ENCODE assay signal across 9 cellular contexts in the genomic region with DNA sequence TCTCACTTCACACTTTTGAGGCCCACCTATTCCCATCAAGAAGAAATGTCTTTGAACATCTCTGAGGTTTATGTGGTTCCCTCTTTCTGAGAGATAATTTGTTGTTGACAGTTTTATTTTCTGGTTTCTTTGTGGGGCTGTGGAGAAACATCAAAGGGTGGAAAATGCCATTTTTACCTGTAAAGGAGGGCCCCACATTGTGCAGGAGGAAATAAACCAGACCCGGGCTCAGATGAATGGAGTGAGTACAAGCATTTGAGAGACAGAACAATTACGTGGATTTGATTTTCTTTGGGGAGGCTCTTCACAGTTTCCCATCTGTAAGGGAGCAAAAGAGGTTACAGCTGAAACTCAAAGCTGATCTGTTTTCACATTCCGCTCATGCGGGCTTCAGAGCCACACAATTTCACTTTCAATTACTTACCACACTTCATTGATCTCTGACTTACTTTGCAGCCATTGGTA. TPM values are rescaled to one million over a fixed set of nuclear protein-coding genes. Genes with fewer than 3 reads are reported as not detected.
DNase-seq lines count a peak whose midpoint lies in the region; ATAC-seq and TF ChIP-seq lines count a peak whose summit lies in the region.
"Had no signal": no experiment of that assay in that cellular context is flagged by ENCODE, and none has a peak within 500 bp of the region (broad histone marks: within the 10 kb centered on the region; RNA-seq: fewer than 3 reads in every experiment).

No MANE protein-coding gene starts in this region.

- no peak overlapping the region for H2BK120ac ChIP-seq in mesenchymal stem cell (ENCODE audit: low read depth, low read length)

- no peak overlapping the region for H3K4ac ChIP-seq in mesenchymal stem cell (ENCODE audit: low read depth in 1 of 2, low read length in 2 of 2)

- H3K4me1 ChIP-seq in mesenchymal stem cell (ENCODE audit: control insufficient read depth, insufficient read depth, low read depth, low read length) (peaks cover 7% of the 10 kb centered on the region), esophagus muscularis mucosa (peaks cover 73 to 88% (median 81%) of the 10 kb centered on the region in 4 donors), hepatocyte (ENCODE audit: insufficient read depth) (no peaks in the 10 kb centered on the region)

- H2BK15ac ChIP-seq in mesenchymal stem cell (ENCODE audit: low read depth, poor library complexity, severe bottlenecking): no peak overlapping the region

- ATAC-seq in GM18867 (IDR thresholded peaks at IDR 0.05; ENCODE audit: unreplicated experiment) (peak; percentile 78), GM21515 (IDR thresholded peaks at IDR 0.05; ENCODE audit: unreplicated experiment) (peak; percentile 90), HG03469 (IDR thresholded peaks at IDR 0.05; ENCODE audit: unreplicated experiment) (peak; percentile 70)

- no peak for TF ChIP-seq CTCF in esophagus muscularis mucosa (IDR thresholded peaks at IDR 0.05)
- no peak for TF ChIP-seq CTCF in hepatocyte (IDR thresholded peaks at IDR 0.05; ENCODE audit: poor library complexity)

- H3K27ac ChIP-seq in mesenchymal stem cell (ENCODE audit: low read length, poor library complexity, severe bottlenecking): no peak overlapping the region
- peak overlapping the region in 2 of 4 donors; percentile 50 to 96 for H3K27ac ChIP-seq in esophagus muscularis mucosa (replicated peaks in 1 of 4)
- H3K27ac ChIP-seq in hepatocyte: no peak overlapping the region

- H3K4me2 ChIP-seq in mesenchymal stem cell (ENCODE audit: low read length, poor library complexity, severe bottlenecking) (no peak overlapping the region), hepatocyte (no peak overlapping the region)

- H3K36me3 ChIP-seq in mesenchymal stem cell (ENCODE audit: control insufficient read depth in 1 of 2, insufficient read depth in 2 of 2, low read depth in 1 of 2, low read length in 2 of 2) (peaks cover 31 to 55% of the 10 kb centered on the region in 2 experiments), esophagus muscularis mucosa (peaks cover 6 to 38% (median 30%) of the 10 kb centered on the region in 4 donors), hepatocyte (replicated peaks; ENCODE audit: insufficient read depth, low read depth) (no peaks in the 10 kb centered on the region)

- peak overlapping the region; percentile 41 for H3K9ac ChIP-seq in mesenchymal stem cell (ENCODE audit: low read length)

- no peak overlapping the region for H3K18ac ChIP-seq in mesenchymal stem cell (ENCODE audit: low read depth in 1 of 2, low read length in 2 of 2)

- no peaks in the 10 kb centered on the region for H4K20me1 ChIP-seq in hepatocyte (ENCODE audit: insufficient read depth, poor library complexity, severe bottlenecking)

- H2BK5ac ChIP-seq in mesenchymal stem cell (ENCODE audit: low read depth, low read length, poor library complexity, severe bottlenecking): no peak overlapping the region

- H2AFZ ChIP-seq in mesenchymal stem cell (ENCODE audit: low read depth, low read length) (no peak overlapping the region), hepatocyte (no peak overlapping the region)

- no peak overlapping the region for H4K8ac ChIP-seq in mesenchymal stem cell (ENCODE audit: low read length)

- H3K79me1 ChIP-seq in mesenchymal stem cell (replicated peaks; ENCODE audit: low read length, poor library complexity, severe bottlenecking): peaks cover 25% of the 10 kb centered on the region

- H3K23ac ChIP-seq in mesenchymal stem cell (ENCODE audit: low read length in 2 of 2): no peak overlapping the region

- H3K4me3 ChIP-seq in mesenchymal stem cell (ENCODE audit: insufficient read depth in 1 of 2, low read depth in 1 of 2, low read length in 2 of 2) (no peak overlapping the region), esophagus muscularis mucosa (no peak overlapping the region), hepatocyte (no peak overlapping the region)

- no peak overlapping the region for H4K91ac ChIP-seq in mesenchymal stem cell (ENCODE audit: low read length)

- no peaks in the 10 kb centered on the region for H3K9me2 ChIP-seq in hepatocyte (replicated peaks; ENCODE audit: insufficient read depth)

- DNase-seq in mesenchymal stem cell (no peak), islet precursor cell (no peak), esophagus muscularis mucosa (ENCODE audit: extremely low spot score) (no peak), foreskin melanocyte (no peak), hepatocyte (ENCODE audit: low spot score) (no peak)
- DNase-seq: GOT3 had no signal

- intact Hi-C loops in esophagus muscularis mucosa (cut with DNase I): no loop called here

- H3K79me2 ChIP-seq in hepatocyte: no peaks in the 10 kb centered on the region

- no peak for TF ChIP-seq EP300 in esophagus muscularis mucosa (IDR thresholded peaks at IDR 0.05)

- no peaks in the 10 kb centered on the region for H3K9me3 ChIP-seq in mesenchymal stem cell (ENCODE audit: control insufficient read depth, low read length)
- no peaks in the 10 kb centered on the region for H3K9me3 ChIP-seq in esophagus muscularis mucosa
- no peaks in the 10 kb centered on the region for H3K9me3 ChIP-seq in hepatocyte (ENCODE audit: low read depth)

- no peaks in the 10 kb centered on the region for H3K27me3 ChIP-seq in mesenchymal stem cell (ENCODE audit: control insufficient read depth in 1 of 2, insufficient read depth in 1 of 2, low read length in 2 of 2)
- no peaks in the 10 kb centered on the region for H3K27me3 ChIP-seq in esophagus muscularis mucosa
- H3K27me3 ChIP-seq in hepatocyte: no peaks in the 10 kb centered on the region

- WGBS in mesenchymal stem cell: 95% methylated on average over 4 of the region's 4 CpGs
- 76% methylated on average over 4 of the region's 4 CpGs for WGBS in esophagus muscularis mucosa
- WGBS in hepatocyte (ENCODE audit: low lambda C conversion rate, missing lambda C conversion rate): 53% methylated on average over 4 of the region's 4 CpGs

- no peak overlapping the region for H3K14ac ChIP-seq in mesenchymal stem cell (ENCODE audit: low read length in 2 of 2)

- H2AK5ac ChIP-seq in mesenchymal stem cell (ENCODE audit: low read length, severe bottlenecking): no peak overlapping the region

- no peak overlapping the region for H2BK12ac ChIP-seq in mesenchymal stem cell (ENCODE audit: low read length in 2 of 2)

- TF ChIP-seq POLR2A in esophagus muscularis mucosa (IDR thresholded peaks at IDR 0.05; ENCODE audit: low read depth): no peak

RNA-seq across cellular contexts. Expression of a gene that starts 29.8 kb away (rescaled TPM):
- polyA plus RNA-seq in mesenchymal stem cell (2013, experiment 1 of 2): 13.8 TPM
- polyA plus RNA-seq in mesenchymal stem cell (2013, experiment 2 of 2): 13.9 TPM
- total RNA-seq in esophagus muscularis mucosa (10 to 100 TPM; 18.7 to 56.0 (median 39.9) TPM), hepatocyte (4.9 and 5.9 TPM in 2 replicates)
- 7.9 and 9.0 TPM in 2 replicates for polyA plus RNA-seq in hepatocyte

RNA-seq across cellular contexts. Expression of a gene that starts 39.5 kb away (rescaled TPM):
- 2.3 TPM for polyA plus RNA-seq in mesenchymal stem cell (2013, experiment 1 of 2)
- 1.9 TPM for polyA plus RNA-seq in mesenchymal stem cell (2013, experiment 2 of 2)
- total RNA-seq in esophagus muscularis mucosa (under 1 TPM; 0.42 to 0.99 (median 0.63) TPM), hepatocyte (2.5 and 2.7 TPM in 2 replicates)
- 0.37 and 1.4 TPM in 2 replicates for polyA plus RNA-seq in hepatocyte

RNA-seq across cellular contexts. Expression of a gene that starts 45.2 kb away (rescaled TPM):
- 0.12 TPM for polyA plus RNA-seq in mesenchymal stem cell (2013, experiment 1 of 2)
- 0.11 TPM for polyA plus RNA-seq in mesenchymal stem cell (2013, experiment 2 of 2)
- 1 to 10 TPM in 2 of 4 donors, under 1 TPM in 2; 0.71 to 1.6 (median 1.0) TPM for total RNA-seq in esophagus muscularis mucosa
- 0.17 and 0.20 TPM in 2 replicates for total RNA-seq in hepatocyte
- polyA plus RNA-seq in hepatocyte: not detected in 2 replicates

RNA-seq across cellular contexts. Expression of a gene that starts 53.8 kb away (rescaled TPM):
- 324 TPM for polyA plus RNA-seq in mesenchymal stem cell (2013, experiment 1 of 2)
- 340 TPM for polyA plus RNA-seq in mesenchymal stem cell (2013, experiment 2 of 2)
- 100 to 1,000 TPM; 123 to 172 (median 152) TPM for total RNA-seq in esophagus muscularis mucosa
- 216 and 220 TPM in 2 replicates for total RNA-seq in hepatocyte
- 292 and 328 TPM in 2 replicates for polyA plus RNA-seq in hepatocyte
